In genomic region chr6:3757998-3758841, GRCh38 we compare ENCODE assay signal across 1 cellular context. TPM values are rescaled to one million over a fixed set of nuclear protein-coding genes. Genes with fewer than 3 reads are reported as not detected.
"Had no signal": no experiment of that assay in that cellular context is flagged by ENCODE, and none has a peak within 500 bp of the region (broad histone marks: within the 10 kb centered on the region; RNA-seq: fewer than 3 reads in every experiment).

No MANE protein-coding gene starts in this region.

RNA-seq across cellular contexts. Expression of gene PXDC1, which starts 6.7 kb away (rescaled TPM):
- polyA plus RNA-seq: naive thymus-derived CD8-positive, alpha-beta T cell had no signal
